28 cellular contexts compared by ENCODE assay signal in genomic region chr1:72946901-72947505, GRCh38.
"Had no signal": no experiment of that assay in that cellular context is flagged by ENCODE, and none has a peak within 500 bp of the region (broad histone marks: within the 10 kb centered on the region; RNA-seq: fewer than 3 reads in every experiment).

No MANE protein-coding gene starts in this region.

- H3K27me3 ChIP-seq: foreskin keratinocyte, tibial artery had no signal

- H3K4me1 ChIP-seq: foreskin keratinocyte, tibial artery had no signal

- H3K27me3 Mint-ChIP-seq: activated CD4-positive, alpha-beta T cell treated with anti-CD3 and anti-CD28 coated beads, Interleukin-2, amount 10 ng/mL, durations not matched to agents 24 days and 14 days; activated CD8-positive, alpha-beta memory T cell treated with anti-CD3 and anti-CD28 coated beads, Interleukin-2, amount 10 ng/mL, durations not matched to agents 7 days and 5 days; activated CD8-positive, alpha-beta T cell treated with anti-CD3 and anti-CD28 coated beads for 36 hours; activated naive CD8-positive, alpha-beta T cell treated with anti-CD3 and anti-CD28 coated beads, Interleukin-2, amount 50 U/mL, for 24 hours; stimulated activated naive CD8-positive, alpha-beta T cell treated with anti-CD3 and anti-CD28 coated beads, Interleukin-15, amount 100 ng/mL, for 72 hours had no signal

- H3K4me3 Mint-ChIP-seq: activated CD4-positive, alpha-beta T cell treated with anti-CD3 and anti-CD28 coated beads, Interleukin-2, amount 10 ng/mL, durations not matched to agents 24 days and 14 days; activated CD8-positive, alpha-beta memory T cell treated with anti-CD3 and anti-CD28 coated beads, Interleukin-2, amount 10 ng/mL, durations not matched to agents 7 days and 5 days; activated CD8-positive, alpha-beta T cell treated with anti-CD3 and anti-CD28 coated beads for 36 hours; activated naive CD8-positive, alpha-beta T cell treated with anti-CD3 and anti-CD28 coated beads, Interleukin-2, amount 50 U/mL, for 24 hours; activated T-helper 1 cell treated with anti-CD3 and anti-CD28 coated beads, Interleukin-12 subunit alpha, Interleukin-12 subunit beta, Interleukin-2, Interleukin-4 antibody, amounts not matched to agents 30 ng/mL and 10 ng/mL and 1 ng/mL, durations not matched to agents 14 hours and 24 hours and 36 hours; natural killer cell; stimulated activated effector memory CD8-positive, alpha-beta T cell treated with anti-CD3 and anti-CD28 coated beads, Interleukin-12 subunit alpha, Interleukin-12 subunit beta, amount 100 ng/mL, for 72 hours; stimulated activated naive CD8-positive, alpha-beta T cell treated with anti-CD3 and anti-CD28 coated beads, Interleukin-15, amount 100 ng/mL, for 72 hours; T-helper 1 cell treated with Interleukin-12 subunit alpha and Interleukin-12 subunit beta and Interleukin-4 antibody, amounts not matched to agents 30 μg/mL and 1 μg/mL, for 36 hours had no signal

- H3K27ac Mint-ChIP-seq: activated CD4-positive, alpha-beta T cell treated with anti-CD3 and anti-CD28 coated beads, Interleukin-2, amount 10 ng/mL, durations not matched to agents 24 days and 14 days; activated CD8-positive, alpha-beta memory T cell treated with anti-CD3 and anti-CD28 coated beads, Interleukin-2, amount 10 ng/mL, durations not matched to agents 7 days and 5 days; activated CD8-positive, alpha-beta T cell treated with anti-CD3 and anti-CD28 coated beads for 36 hours; activated naive CD8-positive, alpha-beta T cell treated with anti-CD3 and anti-CD28 coated beads, Interleukin-2, amount 50 U/mL, for 24 hours; activated T-helper 1 cell treated with anti-CD3 and anti-CD28 coated beads, Interleukin-12 subunit alpha, Interleukin-12 subunit beta, Interleukin-2, Interleukin-4 antibody, amounts not matched to agents 30 ng/mL and 10 ng/mL and 1 ng/mL, durations not matched to agents 14 hours and 24 hours and 36 hours; natural killer cell; stimulated activated effector memory CD8-positive, alpha-beta T cell treated with anti-CD3 and anti-CD28 coated beads, Interleukin-12 subunit alpha, Interleukin-12 subunit beta, amount 100 ng/mL, for 72 hours; stimulated activated naive CD8-positive, alpha-beta T cell treated with anti-CD3 and anti-CD28 coated beads, Interleukin-15, amount 100 ng/mL, for 72 hours; T-helper 1 cell treated with Interleukin-12 subunit alpha and Interleukin-12 subunit beta and Interleukin-4 antibody, amounts not matched to agents 30 μg/mL and 1 μg/mL, for 36 hours had no signal

- H3K4me3 ChIP-seq: tibial artery had no signal

- H3K4me1 Mint-ChIP-seq: activated CD4-positive, alpha-beta T cell treated with anti-CD3 and anti-CD28 coated beads, Interleukin-2, amount 10 ng/mL, durations not matched to agents 24 days and 14 days; activated CD8-positive, alpha-beta memory T cell treated with anti-CD3 and anti-CD28 coated beads, Interleukin-2, amount 10 ng/mL, durations not matched to agents 7 days and 5 days; activated naive CD8-positive, alpha-beta T cell treated with anti-CD3 and anti-CD28 coated beads, Interleukin-2, amount 50 U/mL, for 24 hours; natural killer cell; stimulated activated effector memory CD8-positive, alpha-beta T cell treated with anti-CD3 and anti-CD28 coated beads, Interleukin-12 subunit alpha, Interleukin-12 subunit beta, amount 100 ng/mL, for 72 hours; stimulated activated naive CD8-positive, alpha-beta T cell treated with anti-CD3 and anti-CD28 coated beads, Interleukin-15, amount 100 ng/mL, for 72 hours had no signal

- H3K36me3 Mint-ChIP-seq: activated CD8-positive, alpha-beta memory T cell treated with anti-CD3 and anti-CD28 coated beads, Interleukin-2, amount 10 ng/mL, durations not matched to agents 7 days and 5 days; stimulated activated effector memory CD8-positive, alpha-beta T cell treated with anti-CD3 and anti-CD28 coated beads, Interleukin-12 subunit alpha, Interleukin-12 subunit beta, amount 100 ng/mL, for 72 hours had no signal

- H3K27ac ChIP-seq: epithelial cell of prostate, foreskin keratinocyte, tibial artery had no signal

- H3K36me3 ChIP-seq: tibial artery had no signal

- ATAC-seq: activated CD8-positive, alpha-beta memory T cell treated with anti-CD3 and anti-CD28 coated beads, Interleukin-2, amount 10 ng/mL, durations not matched to agents 7 days and 5 days; activated CD8-positive, alpha-beta T cell treated with anti-CD3 and anti-CD28 coated beads for 36 hours; activated naive CD8-positive, alpha-beta T cell treated with anti-CD3 and anti-CD28 coated beads, Interleukin-2, amount 50 U/mL, for 24 hours; foreskin keratinocyte; left ventricle myocardium superior; natural killer cell; sciatic nerve; stimulated activated effector memory CD8-positive, alpha-beta T cell treated with anti-CD3 and anti-CD28 coated beads, Interleukin-12 subunit alpha, Interleukin-12 subunit beta, amount 100 ng/mL, for 72 hours; stimulated activated naive CD8-positive, alpha-beta T cell treated with anti-CD3 and anti-CD28 coated beads, Interleukin-15, amount 100 ng/mL, for 72 hours had no signal

- FAIRE-seq: bronchial epithelial cell, small intestine, urothelium cell line had no signal

- H3K9me3 Mint-ChIP-seq: activated CD4-positive, alpha-beta T cell treated with anti-CD3 and anti-CD28 coated beads, Interleukin-2, amount 10 ng/mL, durations not matched to agents 24 days and 14 days; activated T-helper 1 cell treated with anti-CD3 and anti-CD28 coated beads, Interleukin-12 subunit alpha, Interleukin-12 subunit beta, Interleukin-2, Interleukin-4 antibody, amounts not matched to agents 30 ng/mL and 10 ng/mL and 1 ng/mL, durations not matched to agents 14 hours and 24 hours and 36 hours; T-helper 1 cell treated with Interleukin-12 subunit alpha and Interleukin-12 subunit beta and Interleukin-4 antibody, amounts not matched to agents 30 μg/mL and 1 μg/mL, for 36 hours had no signal

- H3K9me3 ChIP-seq: tibial artery had no signal

- DNase-seq: activated CD4-positive, alpha-beta T cell treated with anti-CD3 and anti-CD28 coated beads, Interleukin-2, amount 10 ng/mL, durations not matched to agents 24 days and 14 days; activated CD8-positive, alpha-beta memory T cell treated with anti-CD3 and anti-CD28 coated beads, Interleukin-2, amount 10 ng/mL, durations not matched to agents 7 days and 5 days; activated CD8-positive, alpha-beta T cell treated with anti-CD3 and anti-CD28 coated beads for 36 hours; activated gamma-delta T cell; activated naive CD4-positive, alpha-beta T cell treated with anti-CD3 and anti-CD28 coated beads, Interleukin-2, amount 50 U/mL, for 16 hours; activated naive CD8-positive, alpha-beta T cell treated with anti-CD3 and anti-CD28 coated beads, Interleukin-2, amount 50 U/mL, for 24 hours; activated T-cell treated with anti-CD3 and anti-CD28 coated beads for 4 hours; aorta; cerebellar nuclear complex; cortex of kidney; foreskin keratinocyte; hippocampal formation; left ventricle myocardium superior; mammary epithelial cell; midbrain; natural killer cell; nucleus accumbens; small intestine; stimulated activated CD4-positive, alpha-beta T cell treated with anti-CD3 and anti-CD28 coated beads, Interleukin-2, amount 100 ng/mL, for 24 hours; stimulated activated naive CD8-positive, alpha-beta T cell treated with anti-CD3 and anti-CD28 coated beads, Interleukin-15, amount 100 ng/mL, for 72 hours; tibial artery had no signal
